13 cellular contexts compared by ENCODE assay signal in genomic region chr9:85212887-85213286, GRCh38.
DNase-seq lines count a peak whose midpoint lies in the region; ATAC-seq, FAIRE-seq and TF ChIP-seq lines count a peak whose summit lies in the region.
"Had no signal": no experiment of that assay in that cellular context is flagged by ENCODE, and none has a peak within 500 bp of the region (broad histone marks: within the 10 kb centered on the region; RNA-seq: fewer than 3 reads in every experiment).

No MANE protein-coding gene starts in this region.

- H3K27me3 ChIP-seq in GM12878 (replicated peaks in 1 of 2; ENCODE audit: control insufficient read depth in 2 of 2, insufficient read depth in 2 of 2, low read length in 1 of 2) (no peaks in the 10 kb centered on the region), H7 (ENCODE audit: control insufficient read depth, insufficient read depth, low read length) (no peaks in the 10 kb centered on the region)
- H3K27me3 ChIP-seq: stomach had no signal

- in situ Hi-C loops in GM12878 (cut with MboI): no loop called here

- H3K79me2 ChIP-seq in GM12878 (ENCODE audit: control insufficient read depth, insufficient read depth, low read length): no peaks in the 10 kb centered on the region

- SMC1A ChIA-PET in GM12878 (lab: Charles Lee; ENCODE audit: uncharacterized antibody, unreplicated experiment): no interaction called here

- H3K4me3 ChIP-seq in GM12878 (no peak overlapping the region), mesodermal cell (ENCODE audit: extremely low read depth, insufficient read depth, low read length, poor library complexity, severe bottlenecking) (no peak overlapping the region), H7 (ENCODE audit: insufficient read depth, low read depth, low read length) (no peak overlapping the region)
- H3K4me3 ChIP-seq: stomach had no signal

- H3K27ac ChIP-seq in GM12878 (ENCODE audit: control insufficient read depth, insufficient read depth): no peak overlapping the region
- peak overlapping the region; percentile 82 for H3K27ac ChIP-seq in mesodermal cell (ENCODE audit: low read depth, low read length, severe bottlenecking)
- H3K27ac ChIP-seq: stomach had no signal

- H3K4me1 Mint-ChIP-seq in Calu3 (ENCODE audit: low read depth, unreplicated experiment): peaks cover 27% of the 10 kb centered on the region
- peaks cover 12% of the 10 kb centered on the region for H3K4me1 Mint-ChIP-seq in type B pancreatic cell (ENCODE audit: unreplicated experiment)
- H3K4me1 Mint-ChIP-seq: memory B cell had no signal

- intact Hi-C loops in Calu3 (cut with micrococcal nuclease; ENCODE audit: unreplicated experiment) (no loop called here), GM12878 (cut with micrococcal nuclease; ENCODE audit: unreplicated experiment) (no loop called here)

- TF ChIP-seq POLR2A in GM12878 (IDR thresholded peaks at IDR 0.05; ENCODE audit: low read depth, low read length): no peak

- 29% methylated on average over 2 of the region's 2 CpGs for WGBS in GM12878 (ENCODE audit: insufficient coverage, insufficient replicate concordance, low lambda C conversion rate, missing lambda C conversion rate)
- WGBS in mesodermal cell (ENCODE audit: insufficient coverage in 2 of 2), 2 experiments: no CpG with 5 or more reads among the region's 2 CpGs

- peaks cover 5% of the 10 kb centered on the region for H3K36me3 Mint-ChIP-seq in Calu3 (ENCODE audit: insufficient read depth, unreplicated experiment)
- H3K36me3 Mint-ChIP-seq in type B pancreatic cell: no peaks in the 10 kb centered on the region
- H3K36me3 Mint-ChIP-seq: activated naive CD8-positive, alpha-beta T cell; memory B cell had no signal

- CTCF ChIA-PET in Calu3 (lab: Charles Lee): interaction anchor here (0.6 kb wide), 1 partner anchor 747 kb away, joined by 7 read pairs; no protein-coding TSS in a partner anchor
- CTCF ChIA-PET in GM12878 (lab: Yijun Ruan, JAX): interaction anchor here (1.0 kb wide), 1 partner anchor 516 kb away, joined by 3 read pairs; no protein-coding TSS in a partner anchor

- FAIRE-seq in GM12878 (lab: Jason Lieb, UNC): no peak
- FAIRE-seq: TTC549 had no signal

- H3K9ac ChIP-seq in GM12878 (ENCODE audit: control insufficient read depth, insufficient read depth, low read length): no peak overlapping the region

- H3K27ac Mint-ChIP-seq in Calu3 (ENCODE audit: unreplicated experiment) (peak overlapping the region; percentile 69), type B pancreatic cell (no peak overlapping the region)
- H3K27ac Mint-ChIP-seq: activated naive CD8-positive, alpha-beta T cell; memory B cell had no signal

- TF ChIP-seq CTCF in Calu3 (IDR thresholded peaks at IDR 0.05; ENCODE audit: unreplicated experiment) (no peak), GM12878 (IDR thresholded peaks at IDR 0.05 in 2 of 3, conservative IDR thresholded peaks at IDR 0.05 in 1 of 3; ENCODE audit: control insufficient read depth in 2 of 3, extremely low read depth in 1 of 3, insufficient read depth in 1 of 3, low read depth in 3 of 3, low read length in 3 of 3) (no peak), type B pancreatic cell (conservative IDR thresholded peaks at IDR 0.05) (no peak)

- H2AFZ ChIP-seq in GM12878 (ENCODE audit: control insufficient read depth, low read depth, low read length): no peak overlapping the region

- no peak for TF ChIP-seq EP300 in GM12878 (IDR thresholded peaks at IDR 0.05; ENCODE audit: borderline replicate concordance in 1 of 2, control insufficient read depth in 1 of 2, low read depth in 2 of 2, low read length in 2 of 2)

- H3K4me2 ChIP-seq in GM12878 (ENCODE audit: control insufficient read depth, insufficient read depth): no peak overlapping the region

- H3K9me3 Mint-ChIP-seq in Calu3 (ENCODE audit: low read depth, unreplicated experiment): no peaks in the 10 kb centered on the region
- peaks cover 6% of the 10 kb centered on the region for H3K9me3 Mint-ChIP-seq in type B pancreatic cell
- H3K9me3 Mint-ChIP-seq: memory B cell had no signal

- H3K9me3 ChIP-seq in GM12878 (replicated peaks; ENCODE audit: control insufficient read depth, insufficient read depth, low read length) (no peaks in the 10 kb centered on the region), mesodermal cell (ENCODE audit: control insufficient read depth, low read length) (no peaks in the 10 kb centered on the region)
- H3K9me3 ChIP-seq: stomach had no signal

- TF ChIP-seq RAD21 in GM12878 (IDR thresholded peaks at IDR 0.05; ENCODE audit: insufficient read depth, low read depth, low read length): no peak

- H3K4me1 ChIP-seq in GM12878 (ENCODE audit: control insufficient read depth, insufficient read depth, low read length): no peaks in the 10 kb centered on the region
- peaks cover 26% of the 10 kb centered on the region for H3K4me1 ChIP-seq in mesodermal cell (ENCODE audit: control insufficient read depth, insufficient read depth, low read length, poor library complexity, severe bottlenecking)

- H3K36me3 ChIP-seq in GM12878 (ENCODE audit: control insufficient read depth in 2 of 2, insufficient read depth in 2 of 2, low read length in 1 of 2) (no peaks in the 10 kb centered on the region), mesodermal cell (ENCODE audit: control insufficient read depth, insufficient read depth, low read length) (no peaks in the 10 kb centered on the region), H7 (replicated peaks; ENCODE audit: control insufficient read depth, insufficient read depth, low read length) (no peaks in the 10 kb centered on the region)
- H3K36me3 ChIP-seq: stomach had no signal

- RAD21 ChIA-PET in GM12878 (lab: Charles Lee; ENCODE audit: unreplicated experiment): no interaction called here

- BruUV-seq in Calu3 (replicated peaks; lab: Mats Ljungman, UMichigan) (no TSS peak), GM12878 (replicated peaks; lab: Mats Ljungman, UMichigan) (no TSS peak)

- POLR2A ChIA-PET in GM12878 (lab: Charles Lee): no interaction called here

- H3K27me3 Mint-ChIP-seq in Calu3 (ENCODE audit: unreplicated experiment): no peaks in the 10 kb centered on the region
- H3K27me3 Mint-ChIP-seq in type B pancreatic cell: peaks cover 4% of the 10 kb centered on the region

- H3K4me3 Mint-ChIP-seq in Calu3 (ENCODE audit: low read depth, unreplicated experiment): peak overlapping the region; percentile 8
- no peak overlapping the region for H3K4me3 Mint-ChIP-seq in type B pancreatic cell
- H3K4me3 Mint-ChIP-seq: activated naive CD8-positive, alpha-beta T cell; memory B cell had no signal

- ATAC-seq in GM12878: peak; percentile 54
- no peak for ATAC-seq in GM18867 (IDR thresholded peaks at IDR 0.05; ENCODE audit: unreplicated experiment)

- DNase-seq in Calu3 (peak; percentile 66), HPDE6-E6E7 (ENCODE audit: extremely low spot score) (peak; percentile 46), GM12878 (ENCODE audit: low read depth, low spot score) (no peak), NCI-H2029 treated with DMSO at 0.1 percent for 48 hours (lab: John Stamatoyannopoulos, UW) (no peak), type B pancreatic cell (ENCODE audit: extremely low spot score, unreplicated experiment) (no peak), H7 (no peak)
- DNase-seq: NK-92 treated with Interleukin-12 subunit alpha and Interleukin-12 subunit beta, amount 100 ng/mL, for 24 hours; stomach had no signal

- H4K20me1 ChIP-seq in GM12878 (ENCODE audit: control insufficient read depth, insufficient read depth): no peaks in the 10 kb centered on the region

TF ChIP-seq in GM12878, 131 proteins besides CTCF, POLR2A, EP300 and RAD21 (continues in another document):
- TF ChIP-seq, protein P1, sequence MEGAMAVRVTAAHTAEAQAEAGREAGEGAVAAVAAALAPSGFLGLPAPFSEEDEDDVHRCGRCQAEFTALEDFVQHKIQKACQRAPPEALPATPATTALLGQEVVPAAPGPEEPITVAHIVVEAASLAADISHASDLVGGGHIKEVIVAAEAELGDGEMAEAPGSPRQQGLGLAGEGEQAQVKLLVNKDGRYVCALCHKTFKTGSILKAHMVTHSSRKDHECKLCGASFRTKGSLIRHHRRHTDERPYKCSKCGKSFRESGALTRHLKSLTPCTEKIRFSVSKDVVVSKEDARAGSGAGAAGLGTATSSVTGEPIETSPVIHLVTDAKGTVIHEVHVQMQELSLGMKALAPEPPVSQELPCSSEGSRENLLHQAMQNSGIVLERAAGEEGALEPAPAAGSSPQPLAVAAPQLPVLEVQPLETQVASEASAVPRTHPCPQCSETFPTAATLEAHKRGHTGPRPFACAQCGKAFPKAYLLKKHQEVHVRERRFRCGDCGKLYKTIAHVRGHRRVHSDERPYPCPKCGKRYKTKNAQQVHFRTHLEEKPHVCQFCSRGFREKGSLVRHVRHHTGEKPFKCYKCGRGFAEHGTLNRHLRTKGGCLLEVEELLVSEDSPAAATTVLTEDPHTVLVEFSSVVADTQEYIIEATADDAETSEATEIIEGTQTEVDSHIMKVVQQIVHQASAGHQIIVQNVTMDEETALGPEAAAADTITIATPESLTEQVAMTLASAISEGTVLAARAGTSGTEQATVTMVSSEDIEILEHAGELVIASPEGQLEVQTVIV (IDR thresholded peaks at IDR 0.05; ENCODE audit: borderline replicate concordance, partially characterized antibody): no peak
- TF ChIP-seq KDM1A (IDR thresholded peaks at IDR 0.05; ENCODE audit: borderline replicate concordance) (no peak), PRDM15 (CRISPR knock-in tag; IDR thresholded peaks at IDR 0.05) (no peak), MYB (IDR thresholded peaks at IDR 0.05; ENCODE audit: borderline replicate concordance, low read depth, low read length) (no peak)

Comparison
In these comparisons a context has a peak if more than half of its experiments do, and no peak if none do; other contexts are left out.
1. DNase-seq: peak in Calu3 (single experiment) and HPDE6-E6E7 (single experiment); none in GM12878 (single experiment), NCI-H2029 treated with DMSO at 0.1 percent for 48 hours (single experiment), type B pancreatic cell (single experiment) and H7 (single experiment).